20 cellular contexts compared by ENCODE assay signal in genomic region chr2:237101118-237101979, GRCh38. TPM values are rescaled to one million over a fixed set of nuclear protein-coding genes. Genes with fewer than 3 reads are reported as not detected.
DNase-seq lines count a peak whose midpoint lies in the region; ATAC-seq and TF ChIP-seq lines count a peak whose summit lies in the region.
"Had no signal": no experiment of that assay in that cellular context is flagged by ENCODE, and none has a peak within 500 bp of the region (broad histone marks: within the 10 kb centered on the region; RNA-seq: fewer than 3 reads in every experiment).

No MANE protein-coding gene starts in this region.

- no peaks in the 10 kb centered on the region for H3K27me3 Mint-ChIP-seq in activated T-cell treated with anti-CD3 and anti-CD28 coated beads, Interleukin-2, amount 50 U/mL, for 24 hours
- no peaks in the 10 kb centered on the region for H3K27me3 Mint-ChIP-seq in activated CD4-positive, alpha-beta T cell treated with anti-CD3 and anti-CD28 coated beads, Interleukin-2, amount 10 ng/mL, durations not matched to agents 24 days and 14 days

- in situ Hi-C loops in KBM-7 (cut with MboI; ENCODE audit: low pct_unique_long_range_greater_than_20kb, low sequenced_read_pairs) = no loop called here

- CTCF ChIA-PET in RWPE1 (lab: Yijun Ruan, JAX) = no interaction called here

- TF ChIP-seq CTCF in RWPE1 (conservative IDR thresholded peaks at IDR 0.05; ENCODE audit: low read depth) = no peak

- H3K4me3 Mint-ChIP-seq in activated T-cell treated with anti-CD3 and anti-CD28 coated beads, Interleukin-2, amount 50 U/mL, for 24 hours = no peak overlapping the region
- no peak overlapping the region for H3K4me3 Mint-ChIP-seq in stimulated activated effector memory CD8-positive, alpha-beta T cell treated with anti-CD3 and anti-CD28 coated beads, Interleukin-12 subunit alpha, Interleukin-12 subunit beta, amount 100 ng/mL, for 72 hours
- H3K4me3 Mint-ChIP-seq in activated CD4-positive, alpha-beta T cell treated with anti-CD3 and anti-CD28 coated beads, Interleukin-2, amount 10 ng/mL, durations not matched to agents 24 days and 14 days = no peak overlapping the region
- H3K4me3 Mint-ChIP-seq: CD14-positive monocyte had no signal

- peaks cover 84% of the 10 kb centered on the region for H3K36me3 Mint-ChIP-seq in activated T-cell treated with anti-CD3 and anti-CD28 coated beads, Interleukin-2, amount 50 U/mL, for 24 hours (ENCODE audit: low read depth)
- H3K36me3 Mint-ChIP-seq in stimulated activated effector memory CD8-positive, alpha-beta T cell treated with anti-CD3 and anti-CD28 coated beads, Interleukin-12 subunit alpha, Interleukin-12 subunit beta, amount 100 ng/mL, for 72 hours = peaks cover 59% of the 10 kb centered on the region
- H3K36me3 Mint-ChIP-seq in activated CD4-positive, alpha-beta T cell treated with anti-CD3 and anti-CD28 coated beads, Interleukin-2, amount 10 ng/mL, durations not matched to agents 24 days and 14 days (ENCODE audit: low read depth) = peaks cover 37% of the 10 kb centered on the region

- H3K27ac ChIP-seq in RWPE1 (peak overlapping the region; percentile 48; the same call in 1 of the 2 replicates), iPS-20b (ENCODE audit: low read length) (peak overlapping the region; percentile 38)
- H3K27ac ChIP-seq: 22Rv1 had no signal

- POLR2A ChIA-PET in RWPE1 (lab: Yijun Ruan, JAX; ENCODE audit: low non-redundant PET) = no interaction called here

- H3K9me3 Mint-ChIP-seq in activated T-cell treated with anti-CD3 and anti-CD28 coated beads, Interleukin-2, amount 50 U/mL, for 24 hours = no peaks in the 10 kb centered on the region
- H3K9me3 Mint-ChIP-seq in stimulated activated effector memory CD8-positive, alpha-beta T cell treated with anti-CD3 and anti-CD28 coated beads, Interleukin-12 subunit alpha, Interleukin-12 subunit beta, amount 100 ng/mL, for 72 hours = no peaks in the 10 kb centered on the region
- H3K9me3 Mint-ChIP-seq in activated CD4-positive, alpha-beta T cell treated with anti-CD3 and anti-CD28 coated beads, Interleukin-2, amount 10 ng/mL, durations not matched to agents 24 days and 14 days = no peaks in the 10 kb centered on the region
- H3K9me3 Mint-ChIP-seq: CD14-positive monocyte had no signal

- no peaks in the 10 kb centered on the region for H3K9me3 ChIP-seq in iPS-20b (ENCODE audit: insufficient read depth, low read depth, low read length)

- H3K4me3 ChIP-seq in iPS-20b (ENCODE audit: low read length) = peak overlapping the region; percentile 46; the same call in 1 of the 2 replicates
- H3K4me3 ChIP-seq: K562 had no signal

- no peaks in the 10 kb centered on the region for H3K27me3 ChIP-seq in iPS-20b (ENCODE audit: insufficient read depth, low read length)

- H3K27ac Mint-ChIP-seq in activated T-cell treated with anti-CD3 and anti-CD28 coated beads, Interleukin-2, amount 50 U/mL, for 24 hours = peak overlapping the region; percentile 1
- peak overlapping the region; percentile 11 for H3K27ac Mint-ChIP-seq in stimulated activated effector memory CD8-positive, alpha-beta T cell treated with anti-CD3 and anti-CD28 coated beads, Interleukin-12 subunit alpha, Interleukin-12 subunit beta, amount 100 ng/mL, for 72 hours
- H3K27ac Mint-ChIP-seq in activated CD4-positive, alpha-beta T cell treated with anti-CD3 and anti-CD28 coated beads, Interleukin-2, amount 10 ng/mL, durations not matched to agents 24 days and 14 days = no peak overlapping the region

- peak overlapping the region; percentile 22; the same call in 1 of the 2 replicates for H3K9ac ChIP-seq in iPS-20b (ENCODE audit: low read depth, low read length)

- H3K4me1 ChIP-seq in iPS-20b (ENCODE audit: insufficient read depth, low read length) = peaks cover 11% of the 10 kb centered on the region; the same call in 1 of the 2 replicates

- no peak for ATAC-seq in stimulated activated effector memory CD8-positive, alpha-beta T cell treated with anti-CD3 and anti-CD28 coated beads, Interleukin-12 subunit alpha, Interleukin-12 subunit beta, amount 100 ng/mL, for 72 hours
- ATAC-seq: K562 had no signal

- DNase-seq in activated T-cell treated with anti-CD3 and anti-CD28 coated beads, Interleukin-2, amount 50 U/mL, for 24 hours = no peak
- no peak for DNase-seq in activated T-cell treated with anti-CD3 and anti-CD28 coated beads, Interleukin-2, amount 50 U/mL, for 1 hour
- no peak for DNase-seq in RWPE1 (ENCODE audit: low spot score)
- no peak for DNase-seq in stimulated activated effector memory CD8-positive, alpha-beta T cell treated with anti-CD3 and anti-CD28 coated beads, Interleukin-12 subunit alpha, Interleukin-12 subunit beta, amount 100 ng/mL, for 72 hours (ENCODE audit: low spot score in 2 of 2)
- no peak for DNase-seq in activated gamma-delta T cell (lab: John Stamatoyannopoulos, UW)
- DNase-seq in KBM-7 = no peak
- DNase-seq in activated CD4-positive, alpha-beta T cell treated with anti-CD3 and anti-CD28 coated beads, Interleukin-2, amount 10 ng/mL, durations not matched to agents 24 days and 14 days = no peak
- DNase-seq: DMS79 treated with DMSO at 0.1 percent for 48 hours; NCI-H1105 treated with DMSO at 0.1 percent for 48 hours; NCI-H1694; NCI-H2081 treated with DMSO at 0.1 percent for 48 hours; NCI-H510A; NCI-H748 treated with DMSO at 0.1 percent for 48 hours; NK-92 treated with Interleukin-12 subunit alpha and Interleukin-12 subunit beta, amount 100 ng/mL, for 24 hours; OCI-M1; SHP77 treated with DMSO at 0.1 percent for 48 hours had no signal

- peaks cover 41% of the 10 kb centered on the region for H3K36me3 ChIP-seq in iPS-20b (ENCODE audit: insufficient read depth, low read depth, low read length)

- peaks cover 9% of the 10 kb centered on the region for H3K4me1 Mint-ChIP-seq in activated T-cell treated with anti-CD3 and anti-CD28 coated beads, Interleukin-2, amount 50 U/mL, for 24 hours (ENCODE audit: low read depth)
- H3K4me1 Mint-ChIP-seq in stimulated activated effector memory CD8-positive, alpha-beta T cell treated with anti-CD3 and anti-CD28 coated beads, Interleukin-12 subunit alpha, Interleukin-12 subunit beta, amount 100 ng/mL, for 72 hours = no peaks in the 10 kb centered on the region
- peaks cover under 1% of the 10 kb centered on the region for H3K4me1 Mint-ChIP-seq in activated CD4-positive, alpha-beta T cell treated with anti-CD3 and anti-CD28 coated beads, Interleukin-2, amount 10 ng/mL, durations not matched to agents 24 days and 14 days
- H3K4me1 Mint-ChIP-seq: CD14-positive monocyte had no signal

- intact Hi-C loops in activated CD4-positive, alpha-beta T cell treated with anti-CD3 and anti-CD28 coated beads, Interleukin-2, amount 10 ng/mL, durations not matched to agents 24 days and 14 days (cut with micrococcal nuclease) = no loop called here

RNA-seq across cellular contexts. Expression of gene COPS8, which starts 15.7 kb away (rescaled TPM):
- 60.1 and 67.5 TPM in 2 replicates for total RNA-seq in activated CD4-positive, alpha-beta T cell treated with anti-CD3 and anti-CD28 coated beads, Interleukin-2, amount 10 ng/mL, durations not matched to agents 24 days and 14 days
